Comparison of ENCODE assay signal across 8 cellular contexts in the genomic region with DNA sequence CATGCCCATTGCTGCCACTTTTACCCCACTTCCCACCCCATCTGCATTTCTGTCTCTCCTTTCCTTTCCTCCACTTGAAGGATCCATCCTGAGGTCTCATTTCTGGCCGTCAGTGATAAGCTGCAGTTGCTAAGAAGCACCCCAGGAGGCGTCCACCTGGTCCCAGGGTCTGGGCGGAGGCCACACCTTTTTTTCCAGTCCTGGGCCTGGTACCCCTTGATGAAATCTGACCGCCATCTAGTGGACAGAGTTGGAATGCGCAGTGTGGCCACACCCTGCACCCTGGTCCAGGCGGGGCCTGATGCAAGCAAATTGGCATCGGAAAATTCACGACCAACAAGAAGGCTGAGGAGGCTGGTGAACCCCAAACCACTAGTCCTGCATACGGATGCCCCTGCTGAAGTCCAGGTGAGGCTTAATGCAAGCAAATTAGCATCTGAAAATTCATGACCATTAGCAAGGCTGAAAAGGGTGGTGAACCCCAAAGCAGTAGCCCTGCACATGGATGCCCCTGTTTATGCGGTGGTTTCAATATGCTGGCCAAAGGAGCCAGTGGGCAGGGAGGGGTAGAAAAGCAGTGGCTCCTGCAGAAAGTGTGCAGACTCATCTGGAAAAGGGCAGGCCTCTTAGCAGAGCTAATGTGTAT. TPM values are rescaled to one million over a fixed set of nuclear protein-coding genes. Genes with fewer than 3 reads are reported as not detected.
A peak's percentile ranks its signal among the peaks of the same experiment; 100 is the strongest.
DNase-seq lines count a peak whose midpoint lies in the region; ATAC-seq and TF ChIP-seq lines count a peak whose summit lies in the region.

No MANE protein-coding gene starts in this region.

- POLR2A ChIA-PET in activated B cell treated with CpG ODN at 0.5 μM for 24 hours (lab: Charles Lee), result no interaction called here

- no peak overlapping the region for H3K27ac Mint-ChIP-seq in activated B cell treated with CpG ODN at 0.5 μM for 24 hours

- no peaks in the 10 kb centered on the region for H3K27me3 Mint-ChIP-seq in activated B cell treated with CpG ODN at 0.5 μM for 24 hours

- TF ChIP-seq CTCF in AG10803 (conservative IDR thresholded peaks at IDR 0.05; ENCODE audit: low read length) (peak; percentile 88), activated B cell treated with CpG ODN at 0.5 μM for 24 hours (IDR thresholded peaks at IDR 0.05) (peak; percentile 61)

- no peak overlapping the region for H3K4me3 ChIP-seq in AG10803 (ENCODE audit: low read length)

- no peaks in the 10 kb centered on the region for H3K36me3 Mint-ChIP-seq in activated B cell treated with CpG ODN at 0.5 μM for 24 hours (ENCODE audit: low read depth)

- CTCF ChIA-PET in activated B cell treated with CpG ODN at 0.5 μM for 24 hours (lab: Charles Lee), result interaction anchor here (0.8 to 2.1 kb wide), 3 partner anchors 12 to 294 kb away, joined by 3 to 5 read pairs (median 3); no protein-coding TSS in a partner anchor

- ATAC-seq in GM18858 (IDR thresholded peaks at IDR 0.05; ENCODE audit: unreplicated experiment) (peak; percentile 98), HG03039 (IDR thresholded peaks at IDR 0.05; ENCODE audit: unreplicated experiment) (peak; percentile 97), activated B cell treated with CpG ODN at 0.5 μM for 24 hours (ENCODE audit: low read depth) (peak; percentile 99), left lobe of liver (peak; percentile 59)

- intact Hi-C loops in activated B cell treated with CpG ODN at 0.5 μM for 24 hours (cut with micrococcal nuclease), result loop anchor here (10.0 kb wide), 1 partner anchor 1835 kb away; a partner anchor contains a TSS

- H3K4me1 Mint-ChIP-seq in activated B cell treated with CpG ODN at 0.5 μM for 24 hours, result peaks cover 3% of the 10 kb centered on the region

- H3K9me3 Mint-ChIP-seq in activated B cell treated with CpG ODN at 0.5 μM for 24 hours, result no peaks in the 10 kb centered on the region

- H3K4me3 Mint-ChIP-seq in activated B cell treated with CpG ODN at 0.5 μM for 24 hours, result no peak overlapping the region

- DNase-seq in AG10803 (ENCODE audit: low read depth) (peak; percentile 54), NCI-H2107 treated with DMSO at 0.1 percent for 48 hours (lab: John Stamatoyannopoulos, UW; ENCODE audit: unreplicated experiment) (peak; percentile 3), activated B cell treated with CpG ODN at 0.5 μM for 24 hours (peak; percentile 53), left lobe of liver (ENCODE audit: low spot score) (no peak)
- peak; percentile 33 for DNase-seq in central memory CD4-positive, alpha-beta T cell
- DNase-seq in stimulated activated CD4-positive, alpha-beta T cell treated with anti-CD3 and anti-CD28 coated beads, TNF-alpha, amount 100 ng/mL, for 4 hours (ENCODE audit: low read depth in 3 of 3), result peak; percentile 25 to 29 (median 26)

RNA-seq across cellular contexts. Expression of a gene that starts 43.3 kb away (rescaled TPM):
- total RNA-seq in activated B cell treated with CpG ODN at 0.5 μM for 24 hours (8.6 and 10.2 TPM in 2 replicates), left lobe of liver (276 TPM)

Comparison
In these comparisons a context has a peak if more than half of its experiments do, and no peak if none do; other contexts are left out.
1. RNA of a gene that starts 43.3 kb away (total RNA-seq): 276 TPM in left lobe of liver (single experiment); 8.6 to 10.2 TPM in activated B cell treated with CpG ODN at 0.5 μM for 24 hours; every median in the first group is over 10 times any median in the second.
2. Peak in every context shown above with its lines, with median percentiles within 50 percentile points of each other: ATAC-seq.